In the genomic region with DNA sequence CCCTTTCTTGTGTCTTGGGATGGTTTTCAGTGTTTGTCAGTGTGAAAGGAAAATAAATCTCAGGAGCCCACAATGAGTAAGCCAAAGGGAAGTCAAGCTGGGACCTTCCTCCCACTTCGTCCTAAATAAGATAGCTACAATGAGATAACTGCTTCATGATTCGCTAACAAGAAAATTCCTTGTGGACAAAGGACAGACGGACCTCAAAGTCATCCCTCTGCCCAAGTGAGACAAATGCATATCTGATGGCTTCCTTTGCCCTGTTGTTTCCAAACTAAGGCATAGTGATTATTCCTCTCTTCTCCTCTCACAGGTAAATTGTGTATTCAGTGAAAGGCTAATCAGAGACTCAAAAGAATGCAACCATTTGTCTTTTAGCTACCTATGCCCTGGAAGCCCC, we compare ENCODE assay signal across 17 cellular contexts. TPM values are rescaled to one million over a fixed set of nuclear protein-coding genes. Genes with fewer than 3 reads are reported as not detected.
A peak's percentile ranks its signal among the peaks of the same experiment; 100 is the strongest.
DNase-seq lines count a peak whose midpoint lies in the region; ATAC-seq and TF ChIP-seq lines count a peak whose summit lies in the region.
"Had no signal": no experiment of that assay in that cellular context is flagged by ENCODE, and none has a peak within 500 bp of the region (broad histone marks: within the 10 kb centered on the region; RNA-seq: fewer than 3 reads in every experiment).

No MANE protein-coding gene starts in this region.

- no peak overlapping the region for H3K27ac Mint-ChIP-seq in MCF 10A (ENCODE audit: low read depth, unreplicated experiment)
- H3K27ac Mint-ChIP-seq in stimulated activated effector memory CD8-positive, alpha-beta T cell treated with anti-CD3 and anti-CD28 coated beads, Interleukin-12 subunit alpha, Interleukin-12 subunit beta, amount 100 ng/mL, for 72 hours: no peak overlapping the region

- H3K4me3 Mint-ChIP-seq in MCF 10A (ENCODE audit: unreplicated experiment): no peak overlapping the region
- H3K4me3 Mint-ChIP-seq in stimulated activated effector memory CD8-positive, alpha-beta T cell treated with anti-CD3 and anti-CD28 coated beads, Interleukin-12 subunit alpha, Interleukin-12 subunit beta, amount 100 ng/mL, for 72 hours: no peak overlapping the region

- no peak overlapping the region for H3K9ac ChIP-seq in mucosa of rectum (ENCODE audit: low read depth in 1 of 2, low read length in 2 of 2)

- H3K36me3 ChIP-seq in breast epithelium (no peaks in the 10 kb centered on the region), brain microvascular endothelial cell (replicated peaks) (no peaks in the 10 kb centered on the region), mucosa of rectum (ENCODE audit: control insufficient read depth in 2 of 2, insufficient read depth in 2 of 2, low read length in 2 of 2) (no peaks in the 10 kb centered on the region), transverse colon (no peaks in the 10 kb centered on the region)

- intact Hi-C loops in MCF 10A (cut with micrococcal nuclease) (no loop called here), breast epithelium (cut with DNase I; ENCODE audit: low total_unique reads) (no loop called here), transverse colon (cut with DNase I; ENCODE audit: low total_unique reads) (no loop called here)

- H3K4me1 Mint-ChIP-seq in MCF 10A (ENCODE audit: insufficient read depth, unreplicated experiment): peaks cover 40% of the 10 kb centered on the region
- H3K4me1 Mint-ChIP-seq in stimulated activated effector memory CD8-positive, alpha-beta T cell treated with anti-CD3 and anti-CD28 coated beads, Interleukin-12 subunit alpha, Interleukin-12 subunit beta, amount 100 ng/mL, for 72 hours: peaks cover 8% of the 10 kb centered on the region

- 79 to 93% methylated on average over 2 to 3 of the region's 3 CpGs for WGBS in transverse colon (ENCODE audit: low coverage in 1 of 2), 2 donors

- H3K4me1 ChIP-seq in breast epithelium (no peaks in the 10 kb centered on the region), mucosa of rectum (ENCODE audit: control insufficient read depth in 2 of 2, insufficient read depth in 2 of 2, low read length in 2 of 2) (peaks cover 23 to 32% of the 10 kb centered on the region in 2 donors), transverse colon (peaks cover 7 to 46% (median 17%) of the 10 kb centered on the region in 4 donors)

- TF ChIP-seq POLR2A in breast epithelium (IDR thresholded peaks at IDR 0.05): no peak
- TF ChIP-seq POLR2A in transverse colon (IDR thresholded peaks at IDR 0.05): no peak

- H3K4me3 ChIP-seq in breast epithelium: no peak overlapping the region
- H3K4me3 ChIP-seq in brain microvascular endothelial cell (ENCODE audit: low read depth, low read length): no peak overlapping the region
- no peak overlapping the region for H3K4me3 ChIP-seq in mucosa of rectum (ENCODE audit: low read length in 2 of 2)
- no peak overlapping the region for H3K4me3 ChIP-seq in transverse colon
- H3K4me3 ChIP-seq: GM12878 had no signal

- no peak for TF ChIP-seq EP300 in transverse colon (IDR thresholded peaks at IDR 0.05; ENCODE audit: low read depth)

- peak; percentile 30 for DNase-seq in MCF 10A (ENCODE audit: unreplicated experiment)
- DNase-seq in breast epithelium (ENCODE audit: low spot score in 2 of 2): no peak
- DNase-seq in brain microvascular endothelial cell: peak; percentile 28
- no peak for DNase-seq in transverse colon
- no peak for DNase-seq in stimulated activated CD4-positive, alpha-beta T cell treated with anti-CD3 and anti-CD28 coated beads, Interleukin-2, amount 100 ng/mL, for 24 hours
- DNase-seq in stimulated activated effector memory CD8-positive, alpha-beta T cell treated with anti-CD3 and anti-CD28 coated beads, Interleukin-12 subunit alpha, Interleukin-12 subunit beta, amount 100 ng/mL, for 72 hours (ENCODE audit: low spot score in 2 of 2): no peak
- DNase-seq: 8988T; C1 segment of cervical spinal cord; COR-L47; NCI-H1417 treated with DMSO at 0.1 percent for 48 hours; NCI-H2081; NCI-H526 treated with DMSO at 0.1 percent for 48 hours; NK-92 treated with Interleukin-12 subunit alpha and Interleukin-12 subunit beta, amount 100 ng/mL, for 24 hours; OCI-M1 had no signal

- in situ Hi-C loops in brain microvascular endothelial cell (cut with HindIII; ENCODE audit: low pct_ligation_motif_present, low sequenced_read_pairs) (no loop called here), transverse colon (cut with MboI; ENCODE audit: low pct_ligation_motif_present in 1 of 4, low pct_unique_long_range_greater_than_20kb in 1 of 4, low sequenced_read_pairs in 3 of 4) (no loop called here)

- H3K27me3 Mint-ChIP-seq in MCF 10A (ENCODE audit: insufficient read depth, unreplicated experiment): no peaks in the 10 kb centered on the region

- H3K9me3 Mint-ChIP-seq in MCF 10A (ENCODE audit: unreplicated experiment): no peaks in the 10 kb centered on the region
- no peaks in the 10 kb centered on the region for H3K9me3 Mint-ChIP-seq in stimulated activated effector memory CD8-positive, alpha-beta T cell treated with anti-CD3 and anti-CD28 coated beads, Interleukin-12 subunit alpha, Interleukin-12 subunit beta, amount 100 ng/mL, for 72 hours

- peaks cover 6% of the 10 kb centered on the region for H3K36me3 Mint-ChIP-seq in MCF 10A (ENCODE audit: insufficient read depth, unreplicated experiment)
- H3K36me3 Mint-ChIP-seq in stimulated activated effector memory CD8-positive, alpha-beta T cell treated with anti-CD3 and anti-CD28 coated beads, Interleukin-12 subunit alpha, Interleukin-12 subunit beta, amount 100 ng/mL, for 72 hours: no peaks in the 10 kb centered on the region

- CTCF ChIA-PET in MCF 10A (lab: Yijun Ruan, JAX): interaction anchor here (0.6 to 1.3 kb wide), 3 partner anchors 22 to 299 kb away, joined by 3 read pairs; no protein-coding TSS in a partner anchor

- no peak for TF ChIP-seq CTCF in MCF 10A (IDR thresholded peaks at IDR 0.05; ENCODE audit: unreplicated experiment)
- TF ChIP-seq CTCF in breast epithelium (IDR thresholded peaks at IDR 0.05): no peak
- no peak for TF ChIP-seq CTCF in brain microvascular endothelial cell (IDR thresholded peaks at IDR 0.05; ENCODE audit: low read depth, low read length, missing control alignments)
- no peak for TF ChIP-seq CTCF in transverse colon (IDR thresholded peaks at IDR 0.05)

- no TSS peak for BruUV-seq in MCF 10A (replicated peaks; lab: Mats Ljungman, UMichigan)

- H3K27ac ChIP-seq in breast epithelium (no peak overlapping the region), brain microvascular endothelial cell (no peak overlapping the region), mucosa of rectum (ENCODE audit: low read depth in 2 of 2, low read length in 2 of 2) (peak overlapping the region; percentile 74 to 77), transverse colon (peak overlapping the region in 3 of 4 donors; percentile 68 to 80 (median 72))

- POLR2A ChIA-PET in MCF 10A (lab: Yijun Ruan, JAX): interaction anchor here (0.5 to 4.1 kb wide), 7 partner anchors 10 to 205 kb away, joined by 3 to 53 read pairs (median 3); no protein-coding TSS in a partner anchor

- no peak for ATAC-seq in HG02884 (IDR thresholded peaks at IDR 0.05; ENCODE audit: unreplicated experiment)
- no peak for ATAC-seq in stimulated activated effector memory CD8-positive, alpha-beta T cell treated with anti-CD3 and anti-CD28 coated beads, Interleukin-12 subunit alpha, Interleukin-12 subunit beta, amount 100 ng/mL, for 72 hours
- ATAC-seq: GM12878 had no signal

- H3K9me3 ChIP-seq in breast epithelium: no peaks in the 10 kb centered on the region
- no peaks in the 10 kb centered on the region for H3K9me3 ChIP-seq in mucosa of rectum (ENCODE audit: control insufficient read depth in 2 of 2, low read length in 2 of 2)
- no peaks in the 10 kb centered on the region for H3K9me3 ChIP-seq in transverse colon

- H3K27me3 ChIP-seq in breast epithelium: no peaks in the 10 kb centered on the region
- no peaks in the 10 kb centered on the region for H3K27me3 ChIP-seq in brain microvascular endothelial cell (replicated peaks)
- H3K27me3 ChIP-seq in mucosa of rectum (ENCODE audit: control insufficient read depth in 2 of 2, insufficient read depth in 2 of 2, low read length in 2 of 2): no peaks in the 10 kb centered on the region
- no peaks in the 10 kb centered on the region for H3K27me3 ChIP-seq in transverse colon

RNA-seq across cellular contexts. Expression of gene ADTRP, which starts 26.1 kb away (rescaled TPM):
- total RNA-seq in MCF 10A (2022) (14.8 and 25.3 TPM in 2 replicates), breast epithelium (1 to 10 TPM in 2 of 3 donors, under 1 TPM in 1; 0.48 to 2.9 (median 2.6) TPM), transverse colon (100 to 1,000 TPM; 119 to 199 (median 181) TPM)

Comparison
In these comparisons a context has a peak if more than half of its experiments do, and no peak if none do; other contexts are left out.
1. DNase-seq: peak in MCF 10A (single experiment) and brain microvascular endothelial cell (single experiment); none in breast epithelium (0 of 2), transverse colon (single experiment), stimulated activated CD4-positive, alpha-beta T cell treated with anti-CD3 and anti-CD28 coated beads, Interleukin-2, amount 100 ng/mL, for 24 hours (0 of 2) and stimulated activated effector memory CD8-positive, alpha-beta T cell treated with anti-CD3 and anti-CD28 coated beads, Interleukin-12 subunit alpha, Interleukin-12 subunit beta, amount 100 ng/mL, for 72 hours (0 of 2).
2. H3K27ac ChIP-seq: peak in mucosa of rectum (2 of 2) and transverse colon (3 of 4); none in breast epithelium (0 of 2) and brain microvascular endothelial cell (single experiment).